Comparison of ENCODE assay signal across 1 cellular context in genomic region chr10:122911889-122912484, GRCh38.
TF ChIP-seq lines count a peak whose summit lies in the region.

No MANE protein-coding gene starts in this region.

TF ChIP-seq in HepG2, 621 proteins besides CTCF, POLR2A, EP300 and RAD21 (continued from another document and continues in another):
- peak; percentile 100 for TF ChIP-seq ZNF749 (CRISPR knock-in tag; IDR thresholded peaks at IDR 0.05; ENCODE audit: borderline replicate concordance)
- TF ChIP-seq ZFP1 (CRISPR knock-in tag; IDR thresholded peaks at IDR 0.05), result peak; percentile 99
- peak; percentile 98 for TF ChIP-seq ZNF549 (CRISPR knock-in tag; IDR thresholded peaks at IDR 0.05)
- no peak for TF ChIP-seq HNRNPUL1 (IDR thresholded peaks at IDR 0.05; ENCODE audit: low read depth, low read length)
- peak; percentile 98 for TF ChIP-seq ZZZ3 (CRISPR knock-in tag; IDR thresholded peaks at IDR 0.05; ENCODE audit: borderline replicate concordance)
- TF ChIP-seq ZNF790 (CRISPR knock-in tag; IDR thresholded peaks at IDR 0.05; ENCODE audit: borderline replicate concordance), result peak; percentile 100
- TF ChIP-seq PRPF4 (IDR thresholded peaks at IDR 0.05; ENCODE audit: low read depth, low read length, poor library complexity, severe bottlenecking), result no peak
- peak; percentile 86 for TF ChIP-seq ADNP (CRISPR knock-in tag; IDR thresholded peaks at IDR 0.05)
- TF ChIP-seq MLXIP (CRISPR knock-in tag; IDR thresholded peaks at IDR 0.05; ENCODE audit: borderline replicate concordance), result peak; percentile 99
- peak; percentile 99 for TF ChIP-seq MEIS1 (CRISPR knock-in tag; IDR thresholded peaks at IDR 0.05; ENCODE audit: borderline replicate concordance)
- TF ChIP-seq ZNF292 (CRISPR knock-in tag; IDR thresholded peaks at IDR 0.05; ENCODE audit: borderline replicate concordance, low read depth), result peak; percentile 77; the same call in 1 of the 2 replicates
- peak; percentile 100 for TF ChIP-seq KLF15 (CRISPR knock-in tag; IDR thresholded peaks at IDR 0.05; ENCODE audit: borderline replicate concordance)
- no peak for TF ChIP-seq SUZ12 (IDR thresholded peaks at IDR 0.05; ENCODE audit: low read depth, low read length)
- TF ChIP-seq ZNF652 (CRISPR knock-in tag; IDR thresholded peaks at IDR 0.05; ENCODE audit: borderline replicate concordance, low read depth), result peak; percentile 87
- TF ChIP-seq DNMT3B (CRISPR knock-in tag; conservative IDR thresholded peaks at IDR 0.05), result peak; percentile 100
- TF ChIP-seq ZFP91 (CRISPR knock-in tag; IDR thresholded peaks at IDR 0.05; ENCODE audit: borderline replicate concordance), result peak; percentile 87
- TF ChIP-seq AHDC1 (CRISPR knock-in tag; IDR thresholded peaks at IDR 0.05; ENCODE audit: borderline replicate concordance), result peak; percentile 89
- peak; percentile 90 for TF ChIP-seq ZNF609 (CRISPR knock-in tag; IDR thresholded peaks at IDR 0.05; ENCODE audit: borderline replicate concordance)
- TF ChIP-seq CERS6 (CRISPR knock-in tag; IDR thresholded peaks at IDR 0.05), result peak; percentile 99
- peak; percentile 99 for TF ChIP-seq ATF3 (CRISPR knock-in tag; IDR thresholded peaks at IDR 0.05)
- TF ChIP-seq FUBP1 (CRISPR knock-in tag; IDR thresholded peaks at IDR 0.05; ENCODE audit: borderline replicate concordance), result no peak
- TF ChIP-seq TARDBP (CRISPR knock-in tag; IDR thresholded peaks at IDR 0.05), result peak; percentile 92
- TF ChIP-seq MXD4 (CRISPR knock-in tag; IDR thresholded peaks at IDR 0.05), result peak; percentile 99
- 0 out of 2 replicates have a peak, but pooled peaks have one; percentile 49 for TF ChIP-seq ZMYM2 (CRISPR knock-in tag; IDR thresholded peaks at IDR 0.05)
- TF ChIP-seq STAG1 (CRISPR knock-in tag; IDR thresholded peaks at IDR 0.05), result peak; percentile 56
- TF ChIP-seq NFE2L1 (CRISPR knock-in tag; IDR thresholded peaks at IDR 0.05; ENCODE audit: borderline replicate concordance), result peak; percentile 98
- TF ChIP-seq ZNF7 (CRISPR knock-in tag; IDR thresholded peaks at IDR 0.05), result peak; percentile 98
- TF ChIP-seq FOXK2 (IDR thresholded peaks at IDR 0.05), result no peak
- TF ChIP-seq HNF1A (IDR thresholded peaks at IDR 0.05; ENCODE audit: low read depth), result no peak
- peak; percentile 87 for TF ChIP-seq HNF1A (CRISPR knock-in tag; IDR thresholded peaks at IDR 0.05; ENCODE audit: borderline replicate concordance)
- peak; percentile 100 for TF ChIP-seq PRMT3 (CRISPR knock-in tag; IDR thresholded peaks at IDR 0.05; ENCODE audit: borderline replicate concordance, low read depth)
- peak; percentile 99 for TF ChIP-seq SIX4 (CRISPR knock-in tag; IDR thresholded peaks at IDR 0.05)
- peak; percentile 100 for TF ChIP-seq SP140L (CRISPR knock-in tag; IDR thresholded peaks at IDR 0.05; ENCODE audit: borderline replicate concordance)
- peak; percentile 100 for TF ChIP-seq HOXD1 (CRISPR knock-in tag; IDR thresholded peaks at IDR 0.05)
